Comparison of ENCODE assay signal across 8 cellular contexts in the genomic region with DNA sequence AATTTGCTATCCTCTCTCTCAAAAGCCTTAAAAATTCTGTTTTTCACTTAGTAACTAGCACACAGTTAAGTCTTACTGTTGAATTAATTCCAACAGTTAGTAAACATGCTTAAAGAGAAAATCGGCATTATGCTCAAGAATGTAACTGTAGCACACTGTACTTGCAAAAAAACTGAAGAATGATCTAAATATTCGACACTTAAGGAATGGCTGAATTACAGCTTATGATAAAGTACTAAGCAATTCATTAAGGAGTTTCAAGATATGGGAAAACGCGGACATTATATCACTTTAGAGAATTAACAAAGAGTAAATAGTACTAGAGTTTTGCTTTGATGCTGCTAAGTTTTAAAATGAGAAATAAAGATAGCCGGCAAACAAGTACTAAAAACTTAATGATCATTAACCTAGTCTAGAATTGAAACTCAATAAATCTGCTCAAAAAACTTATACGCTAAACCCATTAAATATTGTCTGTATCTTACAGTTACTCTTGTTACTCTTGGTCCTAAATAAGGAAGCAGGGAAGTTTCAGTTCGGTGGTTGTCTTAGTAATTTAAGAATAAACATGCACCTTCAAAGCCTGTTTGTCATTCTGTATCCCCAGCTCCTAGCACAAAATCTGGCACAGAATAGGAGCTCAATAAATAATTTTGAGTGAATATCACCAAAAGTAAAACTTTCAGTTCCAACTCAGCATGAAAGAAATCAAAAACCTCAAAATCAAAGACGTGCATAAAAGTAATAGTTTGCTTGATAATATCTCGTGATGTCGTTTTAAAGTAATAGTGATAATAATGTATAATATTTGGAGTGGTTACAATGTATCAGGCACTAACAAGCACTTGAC. TPM values are rescaled to one million over a fixed set of nuclear protein-coding genes. Genes with fewer than 3 reads are reported as not detected.
DNase-seq lines count a peak whose midpoint lies in the region; ATAC-seq, FAIRE-seq and TF ChIP-seq lines count a peak whose summit lies in the region.

No MANE protein-coding gene starts in this region.

- no peaks in the 10 kb centered on the region for H3K79me2 ChIP-seq in HepG2 (ENCODE audit: insufficient read depth, low read length)

- in situ Hi-C loops in HepG2 (cut with HindIII; ENCODE audit: extremely low pct_ligation_motif_present, low pct_unique_long_range_greater_than_20kb) (no loop called here), ACHN (cut with HindIII; ENCODE audit: low pct_ligation_motif_present, low pct_unique_long_range_greater_than_20kb, low sequenced_read_pairs) (no loop called here)

- intact Hi-C loops in HepG2 (cut with micrococcal nuclease; ENCODE audit: unreplicated experiment), result no loop called here
- intact Hi-C loops in tibial artery (cut with DNase I; ENCODE audit: low total_unique reads), result no loop called here

- TF ChIP-seq CTCF in HepG2 (CRISPR knock-in tag; IDR thresholded peaks at IDR 0.05) (no peak), tibial artery (IDR thresholded peaks at IDR 0.05) (no peak)

- H3K27me3 ChIP-seq in HepG2 (ENCODE audit: control insufficient read depth in 1 of 2, insufficient read depth in 2 of 2, low read length in 2 of 2) (no peaks in the 10 kb centered on the region; a peak in 1 of 5 replicates), tibial artery (no peaks in the 10 kb centered on the region)

- no peak for TF ChIP-seq POLR2A in HepG2 (IDR thresholded peaks at IDR 0.05; ENCODE audit: insufficient read depth in 1 of 2, low read depth in 2 of 2, low read length in 2 of 2)

- 40% methylated on average over 10 of the region's 10 CpGs for WGBS in HepG2 (ENCODE audit: low lambda C conversion rate)

- FAIRE-seq in HepG2 (lab: Jason Lieb, UNC), result no peak

- peak overlapping the region; percentile 75 for H3K9ac ChIP-seq in HepG2 (ENCODE audit: insufficient read depth, low read depth, low read length)

- ATAC-seq in HepG2 (no peak), GM19397 (IDR thresholded peaks at IDR 0.05; ENCODE audit: unreplicated experiment) (no peak), HG03457 (IDR thresholded peaks at IDR 0.05; ENCODE audit: unreplicated experiment) (no peak)

- H3K4me3 ChIP-seq in Jurkat, Clone E6-1 (ENCODE audit: low read length), result peak overlapping the region; percentile 73
- H3K4me3 ChIP-seq in HepG2 (replicated peaks in 1 of 3; ENCODE audit: insufficient read depth in 1 of 3, low read depth in 2 of 3, low read length in 3 of 3) (peak overlapping the region; percentile 78 to 81 (median 81)), tibial artery (peak overlapping the region; percentile 66 to 83)

- peak overlapping the region; percentile 83 for H3K4me2 ChIP-seq in HepG2 (ENCODE audit: low read depth, low read length)

- DNase-seq in CD1c-positive myeloid dendritic cell (ENCODE audit: extremely low spot score) (peak; percentile 83), HepG2 (ENCODE audit: low spot score) (no peak), tibial artery (no peak), ACHN (no peak)
- DNase-seq in Jurkat, Clone E6-1 (ENCODE audit: low read depth, low spot score), result no peak

- peak overlapping the region; percentile 79 for H2AFZ ChIP-seq in HepG2 (ENCODE audit: low read length)

- H3K4me1 ChIP-seq in HepG2 (ENCODE audit: insufficient read depth, low read length) (peaks cover 32% of the 10 kb centered on the region), tibial artery (peaks cover 0 to 34% (median 16%) of the 10 kb centered on the region in 4 donors)

- CTCF ChIA-PET in HepG2 (lab: Yijun Ruan, JAX; ENCODE audit: low intra/inter-chr PET ratio, low total read pairs), result no interaction called here

- no peaks in the 10 kb centered on the region for H4K20me1 ChIP-seq in HepG2 (ENCODE audit: insufficient read depth, low read length)

- BruUV-seq in HepG2 (replicated peaks; lab: Mats Ljungman, UMichigan), result TSS peak; percentile 58

- no peak for TF ChIP-seq RAD21 in HepG2 (CRISPR knock-in tag; IDR thresholded peaks at IDR 0.05)

- POLR2A ChIA-PET in HepG2 (lab: Yijun Ruan, JAX), result interaction anchor here (1.7 kb wide), 1 partner anchor 383 kb away, joined by 8 read pairs; a partner anchor contains a TSS

- TF ChIP-seq EP300 in HepG2 (IDR thresholded peaks at IDR 0.05; ENCODE audit: low read depth in 2 of 2, low read length in 2 of 2), result no peak
- TF ChIP-seq EP300 in HepG2 (CRISPR knock-in tag; IDR thresholded peaks at IDR 0.05; ENCODE audit: borderline replicate concordance), result no peak

- H3K9me3 ChIP-seq in HepG2 (ENCODE audit: low read length), result no peaks in the 10 kb centered on the region
- no peaks in the 10 kb centered on the region for H3K9me3 ChIP-seq in tibial artery

- H3K36me3 ChIP-seq in HepG2 (replicated peaks in 1 of 2; ENCODE audit: control insufficient read depth in 1 of 2, insufficient read depth in 2 of 2, low read length in 2 of 2) (no peaks in the 10 kb centered on the region), tibial artery (no peaks in the 10 kb centered on the region)

- H3K27ac ChIP-seq in angular gyrus (ENCODE audit: low read depth, low read length) (peak overlapping the region; percentile 93), HepG2 (ENCODE audit: extremely low read length, insufficient read depth, low read length) (no peak overlapping the region), tibial artery (peak overlapping the region; percentile 91 to 96)

TF ChIP-seq in HepG2, 621 proteins besides CTCF, POLR2A, EP300 and RAD21:
- TF ChIP-seq, protein P1, sequence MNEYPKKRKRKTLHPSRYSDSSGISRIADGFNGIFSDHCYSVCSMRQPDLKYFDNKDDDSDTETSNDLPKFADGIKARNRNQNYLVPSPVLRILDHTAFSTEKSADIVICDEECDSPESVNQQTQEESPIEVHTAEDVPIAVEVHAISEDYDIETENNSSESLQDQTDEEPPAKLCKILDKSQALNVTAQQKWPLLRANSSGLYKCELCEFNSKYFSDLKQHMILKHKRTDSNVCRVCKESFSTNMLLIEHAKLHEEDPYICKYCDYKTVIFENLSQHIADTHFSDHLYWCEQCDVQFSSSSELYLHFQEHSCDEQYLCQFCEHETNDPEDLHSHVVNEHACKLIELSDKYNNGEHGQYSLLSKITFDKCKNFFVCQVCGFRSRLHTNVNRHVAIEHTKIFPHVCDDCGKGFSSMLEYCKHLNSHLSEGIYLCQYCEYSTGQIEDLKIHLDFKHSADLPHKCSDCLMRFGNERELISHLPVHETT (CRISPR knock-in tag; conservative IDR thresholded peaks at IDR 0.05), result no peak
- TF ChIP-seq SMC3 (IDR thresholded peaks at IDR 0.05; ENCODE audit: low read length), result no peak
TF ChIP-seq in HepG2: peak in this region for 0.

RNA-seq across cellular contexts. Expression of a gene that starts 1.2 kb away (rescaled TPM):
- 8.2 TPM for polyA plus RNA-seq in Jurkat, Clone E6-1 (2012; ENCODE audit: insufficient read depth, insufficient read length)
- total RNA-seq in HepG2 (2016; rRNA removed; fragmentation: Illumina TruSeq; extraction: Trizol), result 3.0 and 6.1 TPM in 2 replicates
- total RNA-seq in HepG2 (2016; cell fraction: cytosol; rRNA removed; fragmentation: Illumina TruSeq; extraction: Trizol; ENCODE audit: low read depth), result 4.0 and 4.8 TPM in 2 replicates
- total RNA-seq in HepG2 (2016; cell fraction: insoluble cytoplasmic fraction; rRNA removed; fragmentation: Illumina TruSeq; extraction: Trizol), result 2.6 and 3.6 TPM in 2 replicates
- 1.7 and 2.1 TPM in 2 replicates for total RNA-seq in HepG2 (2016; cell fraction: membrane; rRNA removed; fragmentation: Illumina TruSeq; extraction: Trizol)
- total RNA-seq in HepG2 (2016; cell fraction: nucleus; rRNA removed; fragmentation: Illumina TruSeq; extraction: Trizol), result 3.6 and 5.3 TPM in 2 replicates
- 1.3 and 2.0 TPM in 2 replicates for polyA plus RNA-seq in HepG2 (2011; rRNA removed)
- 0.54 and 6.3 TPM in 2 replicates for polyA plus RNA-seq in HepG2 (2011; cell fraction: cytosol; rRNA removed)
- polyA plus RNA-seq in HepG2 (2011; cell fraction: nucleus; rRNA removed), result 1.00 and 1.2 TPM in 2 replicates
- polyA plus RNA-seq in HepG2 (2012), result 0.95 and 1.5 TPM in 2 replicates
- polyA plus RNA-seq in HepG2 (2016; cell fraction: cytosol; fragmentation: Illumina TruSeq; extraction: Trizol; ENCODE audit: low read depth), result 0.96 and 1.3 TPM in 2 replicates
- 5.6 and 6.4 TPM in 2 replicates for polyA plus RNA-seq in HepG2 (2016; cell fraction: insoluble cytoplasmic fraction; fragmentation: Illumina TruSeq; extraction: Trizol; ENCODE audit: low read depth)
- polyA plus RNA-seq in HepG2 (2016; cell fraction: membrane; fragmentation: Illumina TruSeq; extraction: Trizol; ENCODE audit: low read depth), result 0.78 and 1.4 TPM in 2 replicates
- 3.1 and 4.0 TPM in 2 replicates for polyA plus RNA-seq in HepG2 (2016; cell fraction: nucleus; fragmentation: Illumina TruSeq; extraction: Trizol; ENCODE audit: insufficient read depth, low read depth)
- polyA minus RNA-seq in HepG2 (2011; rRNA and poly(A)+ RNA removed; ENCODE audit: low replicate concordance), result 1.6 and 2.9 TPM in 2 replicates
- 1.6 and 2.6 TPM in 2 replicates for polyA minus RNA-seq in HepG2 (2011; cell fraction: cytosol; rRNA and poly(A)+ RNA removed)
- 8.4 and 10.6 TPM in 2 replicates for polyA minus RNA-seq in HepG2 (2011; cell fraction: nucleus; rRNA and poly(A)+ RNA removed)

RNA-seq across cellular contexts. Expression of a gene that starts 27.8 kb away (rescaled TPM):
- polyA plus RNA-seq in Jurkat, Clone E6-1 (2012; ENCODE audit: insufficient read depth, insufficient read length), result 615 TPM
- total RNA-seq in HepG2 (2016; rRNA removed; fragmentation: Illumina TruSeq; extraction: Trizol), result not detected in 2 replicates
- not detected in 2 replicates for total RNA-seq in HepG2 (2016; cell fraction: cytosol; rRNA removed; fragmentation: Illumina TruSeq; extraction: Trizol; ENCODE audit: low read depth)
- not detected in 2 replicates for total RNA-seq in HepG2 (2016; cell fraction: insoluble cytoplasmic fraction; rRNA removed; fragmentation: Illumina TruSeq; extraction: Trizol)
- total RNA-seq in HepG2 (2016; cell fraction: membrane; rRNA removed; fragmentation: Illumina TruSeq; extraction: Trizol), result not detected in 2 replicates
- not detected in 2 replicates for total RNA-seq in HepG2 (2016; cell fraction: nucleus; rRNA removed; fragmentation: Illumina TruSeq; extraction: Trizol)
- not detected in 2 replicates for polyA plus RNA-seq in HepG2 (2011; rRNA removed)
- 0.04 and 0.12 TPM in 2 replicates for polyA plus RNA-seq in HepG2 (2011; cell fraction: cytosol; rRNA removed)
- 0.14 and 0.16 TPM in 2 replicates for polyA plus RNA-seq in HepG2 (2011; cell fraction: nucleus; rRNA removed)
- not detected in 2 replicates for polyA plus RNA-seq in HepG2 (2012)
- not detected in 2 replicates for polyA plus RNA-seq in HepG2 (2016; cell fraction: cytosol; fragmentation: Illumina TruSeq; extraction: Trizol; ENCODE audit: low read depth)
- polyA plus RNA-seq in HepG2 (2016; cell fraction: insoluble cytoplasmic fraction; fragmentation: Illumina TruSeq; extraction: Trizol; ENCODE audit: low read depth), result not detected in 2 replicates
- polyA plus RNA-seq in HepG2 (2016; cell fraction: membrane; fragmentation: Illumina TruSeq; extraction: Trizol; ENCODE audit: low read depth), result not detected in 2 replicates
- not detected in 2 replicates for polyA plus RNA-seq in HepG2 (2016; cell fraction: nucleus; fragmentation: Illumina TruSeq; extraction: Trizol; ENCODE audit: insufficient read depth, low read depth)
- polyA minus RNA-seq in HepG2 (2011; rRNA and poly(A)+ RNA removed; ENCODE audit: low replicate concordance), result 0.76 and 313 TPM in 2 replicates
- polyA minus RNA-seq in HepG2 (2011; cell fraction: cytosol; rRNA and poly(A)+ RNA removed), result 3.5 and 6.8 TPM in 2 replicates
- polyA minus RNA-seq in HepG2 (2011; cell fraction: nucleus; rRNA and poly(A)+ RNA removed), result 0.87 and 3.2 TPM in 2 replicates
